ENCODE assay signal across 6 cellular contexts in the genomic region with DNA sequence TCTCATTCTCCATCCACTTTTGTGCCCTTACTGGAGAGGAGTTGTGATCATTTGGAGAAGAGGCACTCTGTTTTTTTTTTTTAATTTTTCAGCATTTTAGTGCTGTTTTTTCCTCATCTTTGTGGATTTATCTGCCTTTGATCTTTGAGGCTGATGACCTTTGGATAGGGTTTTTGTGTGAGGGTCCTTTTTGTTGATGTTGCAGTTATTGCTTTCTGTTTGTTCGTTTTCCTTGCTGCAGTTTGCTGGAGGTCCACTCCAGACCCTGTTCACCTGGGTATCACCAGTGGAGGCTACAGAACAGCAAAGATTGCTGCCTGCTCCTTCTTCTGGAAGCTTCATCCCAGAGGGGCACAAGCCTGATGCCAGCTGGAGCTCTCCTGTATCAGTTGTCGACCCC.
DNase-seq lines count a peak whose midpoint lies in the region; ATAC-seq, FAIRE-seq and TF ChIP-seq lines count a peak whose summit lies in the region.
"Not testable (repeated sequence)": the region's sequence is repeated elsewhere in the genome, so short reads cannot be mapped to it uniquely, and the experiment has no call there.

No MANE protein-coding gene starts in this region.

- not testable (repeated sequence) for H2BK120ac ChIP-seq in H1 (replicated peaks; ENCODE audit: low read depth, low read length)

- not testable (repeated sequence) for H3K27ac ChIP-seq in GM23338 (ENCODE audit: low read depth); H1 (ENCODE audit: low read depth, low read length); HepG2 (ENCODE audit: extremely low read length, insufficient read depth, low read length)

- not testable (repeated sequence) for TF ChIP-seq POLR2A in H1 (IDR thresholded peaks at IDR 0.05; ENCODE audit: control extremely low read depth in 1 of 2, low read depth in 2 of 2, low read length in 2 of 2); HepG2 (IDR thresholded peaks at IDR 0.05; ENCODE audit: insufficient read depth in 1 of 2, low read depth in 2 of 2, low read length in 2 of 2)

- not testable (repeated sequence) for H3K27me3 Mint-ChIP-seq in Caco-2 (ENCODE audit: insufficient read depth, unreplicated experiment); GM23338 (ENCODE audit: insufficient read depth, low read depth, poor library complexity); progenitor cell of endocrine pancreas

- not testable (repeated sequence) for H3K9me2 ChIP-seq in GM23338 (ENCODE audit: insufficient read depth)

- not testable (repeated sequence) for H3K79me1 ChIP-seq in H1 (ENCODE audit: low read depth, low read length)

- POLR2A ChIA-PET in Caco-2 (lab: Charles Lee); H1 (lab: Charles Lee; ENCODE audit: partially characterized antibody): not testable (repeated sequence)
- POLR2A ChIA-PET in HepG2 (lab: Yijun Ruan, JAX): interaction anchor here (2.3 kb wide), 1 partner anchor 34 kb away, joined by 6 read pairs; no protein-coding TSS in a partner anchor

- not testable (repeated sequence) for H3K79me2 ChIP-seq in GM23338 (replicated peaks; ENCODE audit: insufficient read depth); H1 (ENCODE audit: control insufficient read depth in 1 of 2, insufficient read depth in 2 of 2, low read length in 2 of 2); HepG2 (ENCODE audit: insufficient read depth, low read length)

- not testable (repeated sequence) for TF ChIP-seq EP300 in H1 (IDR thresholded peaks at IDR 0.05; ENCODE audit: borderline replicate concordance in 1 of 2, low read depth in 2 of 2, low read length in 2 of 2); HepG2 (IDR thresholded peaks at IDR 0.05; ENCODE audit: low read depth in 2 of 2, low read length in 2 of 2); HepG2 (CRISPR knock-in tag; IDR thresholded peaks at IDR 0.05; ENCODE audit: borderline replicate concordance)

- H3K4me2 ChIP-seq in GM23338; H1 (ENCODE audit: insufficient read depth in 1 of 2, low read depth in 2 of 2, low read length in 2 of 2): not testable (repeated sequence)
- peak overlapping the region; percentile 20 for H3K4me2 ChIP-seq in HepG2 (ENCODE audit: low read depth, low read length)

- CTCF ChIA-PET in Caco-2 (lab: Charles Lee) (interaction anchor here (0.8 kb wide), 1 partner anchor 47 kb away, joined by 3 read pairs; no protein-coding TSS in a partner anchor), H1 (lab: Charles Lee; ENCODE audit: partially characterized antibody) (interaction anchor here (1.3 to 1.8 kb wide), 2 partner anchors 13 to 19 kb away, joined by 3 to 5 read pairs; no protein-coding TSS in a partner anchor)
- CTCF ChIA-PET in HepG2 (lab: Yijun Ruan, JAX; ENCODE audit: low intra/inter-chr PET ratio, low total read pairs): not testable (repeated sequence)

- not testable (repeated sequence) for DNase-seq in Caco-2; GM23338 (ENCODE audit: low spot score); H1 (ENCODE audit: low read depth in 1 of 2, low spot score in 2 of 2); progenitor cell of endocrine pancreas (ENCODE audit: low spot score, unreplicated experiment)
- DNase-seq in NCI-H146 treated with DMSO at 0.1 percent for 48 hours (lab: John Stamatoyannopoulos, UW; ENCODE audit: unreplicated experiment): peak; percentile 1
- peak; percentile 5 for DNase-seq in HepG2 (ENCODE audit: low spot score)

- not testable (repeated sequence) for H3K4me3 Mint-ChIP-seq in Caco-2 (ENCODE audit: unreplicated experiment); GM23338; progenitor cell of endocrine pancreas (ENCODE audit: low read depth)

- not testable (repeated sequence) for ATAC-seq in GM23338, HepG2

- not testable (repeated sequence) for H2AK5ac ChIP-seq in H1 (ENCODE audit: low read depth, low read length)

- H3K4ac ChIP-seq in H1 (replicated peaks; ENCODE audit: insufficient read length, low read depth, low read length): not testable (repeated sequence)

- not testable (repeated sequence) for H2BK5ac ChIP-seq in H1 (ENCODE audit: low read depth, low read length)

- H3K4me1 ChIP-seq in Caco-2 (peaks cover 23% of the 10 kb centered on the region), HepG2 (ENCODE audit: insufficient read depth, low read length) (peaks cover 30% of the 10 kb centered on the region)
- H3K4me1 ChIP-seq in GM23338 (ENCODE audit: insufficient read depth); H1 (replicated peaks in 1 of 4; ENCODE audit: control insufficient read depth in 3 of 4, insufficient read depth in 4 of 4, low read length in 3 of 4): not testable (repeated sequence)

- not testable (repeated sequence) for H3K14ac ChIP-seq in H1 (ENCODE audit: insufficient read length)

- H3F3A ChIP-seq in GM23338 (replicated peaks; ENCODE audit: low read depth): not testable (repeated sequence)

- peak overlapping the region; percentile 68 for H3K27ac Mint-ChIP-seq in Caco-2 (ENCODE audit: unreplicated experiment)
- not testable (repeated sequence) for H3K27ac Mint-ChIP-seq in GM23338
- H3K27ac Mint-ChIP-seq in progenitor cell of endocrine pancreas: peak overlapping the region; percentile 52

- not testable (repeated sequence) for H4K91ac ChIP-seq in H1 (replicated peaks; ENCODE audit: insufficient read length, low read length)

- 92% methylated on average over 2 of the region's 2 CpGs; no CpG with 5 or more reads in 1 of the 2 experiments for WGBS in H1 (ENCODE audit: extremely low coverage in 1 of 2, insufficient coverage in 1 of 2, insufficient read length in 1 of 2, insufficient replicate concordance in 2 of 2, low coverage in 1 of 2, low lambda C conversion rate in 2 of 2, missing lambda C conversion rate in 1 of 2), 2 experiments
- WGBS in HepG2 (ENCODE audit: low lambda C conversion rate): 14% methylated on average over 1 of the region's 2 CpGs

- H3K9me3 ChIP-seq in Caco-2 (peaks cover 37% of the 10 kb centered on the region), HepG2 (ENCODE audit: low read length) (peaks cover 25% of the 10 kb centered on the region; the same call in 1 of the 2 replicates)
- H3K9me3 ChIP-seq in H1 (ENCODE audit: insufficient read depth in 2 of 2, low read depth in 1 of 2, low read length in 1 of 2): not testable (repeated sequence)

- H4K20me1 ChIP-seq in GM23338 (replicated peaks; ENCODE audit: insufficient read depth); H1 (replicated peaks in 1 of 2; ENCODE audit: control insufficient read depth in 1 of 2, insufficient read depth in 2 of 2, low read length in 2 of 2); HepG2 (ENCODE audit: insufficient read depth, low read length): not testable (repeated sequence)

- peaks cover 44% of the 10 kb centered on the region for H3K9me3 Mint-ChIP-seq in Caco-2 (ENCODE audit: unreplicated experiment)
- H3K9me3 Mint-ChIP-seq in GM23338: peaks cover 30% of the 10 kb centered on the region
- peaks cover 32% of the 10 kb centered on the region for H3K9me3 Mint-ChIP-seq in progenitor cell of endocrine pancreas (ENCODE audit: low read depth)

- H3K18ac ChIP-seq in H1 (ENCODE audit: extremely low read depth, low read length): not testable (repeated sequence)

- H3K36me3 Mint-ChIP-seq in Caco-2 (ENCODE audit: insufficient read depth, unreplicated experiment); GM23338 (ENCODE audit: low read depth): not testable (repeated sequence)
- H3K36me3 Mint-ChIP-seq in progenitor cell of endocrine pancreas (ENCODE audit: insufficient read depth): peaks cover 28% of the 10 kb centered on the region

- intact Hi-C loops in Caco-2 (cut with micrococcal nuclease; ENCODE audit: unreplicated experiment): loop anchor here (2.0 kb wide), 1 partner anchor 13 kb away; no protein-coding TSS in a partner anchor
- intact Hi-C loops in HepG2 (cut with micrococcal nuclease; ENCODE audit: unreplicated experiment): loop anchor here (2.0 kb wide), 1 partner anchor 33 kb away; no protein-coding TSS in a partner anchor

- not testable (repeated sequence) for H3K23me2 ChIP-seq in H1 (ENCODE audit: low read depth, low read length)

- not testable (repeated sequence) for H3K56ac ChIP-seq in H1 (replicated peaks; ENCODE audit: insufficient read length, low read depth, low read length)

- TF ChIP-seq CTCF in Caco-2 (IDR thresholded peaks at IDR 0.05; ENCODE audit: insufficient read depth in 1 of 2, low read depth in 1 of 2, low read length in 1 of 2, severe bottlenecking in 1 of 2, unreplicated experiment in 1 of 2); GM23338 (conservative IDR thresholded peaks at IDR 0.05; ENCODE audit: low read depth in 2 of 2); H1 (IDR thresholded peaks at IDR 0.05; ENCODE audit: control extremely low read depth in 1 of 3, insufficient read depth in 1 of 3, low read depth in 1 of 3, low read length in 3 of 3); HepG2 (CRISPR knock-in tag; IDR thresholded peaks at IDR 0.05); progenitor cell of endocrine pancreas (IDR thresholded peaks at IDR 0.05; ENCODE audit: unreplicated experiment): not testable (repeated sequence)

- H2AFZ ChIP-seq in GM23338: 0 out of 2 replicates have a peak overlapping the region, but pooled peaks have one; percentile 97
- peak overlapping the region; percentile 78 for H2AFZ ChIP-seq in H1 (ENCODE audit: low read length)
- not testable (repeated sequence) for H2AFZ ChIP-seq in HepG2 (ENCODE audit: low read length)

- H4K5ac ChIP-seq in H1 (ENCODE audit: insufficient read length, low read depth, low read length): not testable (repeated sequence)

- not testable (repeated sequence) for H2BK15ac ChIP-seq in H1 (ENCODE audit: low read length)

- not testable (repeated sequence) for H3K23ac ChIP-seq in H1 (ENCODE audit: insufficient read length)

- H3K27me3 ChIP-seq in Caco-2 (replicated peaks; ENCODE audit: control insufficient read depth, insufficient read depth, low read length); GM23338 (ENCODE audit: insufficient read depth); H1 (replicated peaks in 1 of 4; ENCODE audit: control insufficient read depth in 3 of 4, extremely low read depth in 1 of 4, insufficient read depth in 3 of 4, low read length in 3 of 4); HepG2 (ENCODE audit: control insufficient read depth in 1 of 2, insufficient read depth in 2 of 2, low read length in 2 of 2): not testable (repeated sequence)

- H3K4me3 ChIP-seq in Caco-2 (ENCODE audit: low read depth, low read length); GM23338; H1 (ENCODE audit: extremely low read depth in 1 of 4, insufficient read depth in 2 of 4, low read depth in 3 of 4, low read length in 4 of 4); HepG2 (replicated peaks in 1 of 3; ENCODE audit: insufficient read depth in 1 of 3, low read depth in 2 of 3, low read length in 3 of 3): not testable (repeated sequence)

- H3K36me3 ChIP-seq in Caco-2 (ENCODE audit: control insufficient read depth, insufficient read depth, low read length); GM23338 (ENCODE audit: insufficient read depth); H1 (ENCODE audit: control insufficient read depth in 2 of 4, insufficient read depth in 4 of 4, low read length in 3 of 4); HepG2 (replicated peaks in 1 of 2; ENCODE audit: control insufficient read depth in 1 of 2, insufficient read depth in 2 of 2, low read length in 2 of 2): not testable (repeated sequence)

- in situ Hi-C loops in HepG2 (cut with HindIII; ENCODE audit: extremely low pct_ligation_motif_present, low pct_unique_long_range_greater_than_20kb): not testable (repeated sequence)

- H4K8ac ChIP-seq in H1 (ENCODE audit: extremely low read depth, insufficient read depth, low read length): not testable (repeated sequence)

- H3K4me1 Mint-ChIP-seq in Caco-2 (ENCODE audit: low read depth, unreplicated experiment): peaks cover 23% of the 10 kb centered on the region
- not testable (repeated sequence) for H3K4me1 Mint-ChIP-seq in GM23338
- H3K4me1 Mint-ChIP-seq in progenitor cell of endocrine pancreas (ENCODE audit: low read depth): peaks cover 21% of the 10 kb centered on the region

- not testable (repeated sequence) for H2BK12ac ChIP-seq in H1 (ENCODE audit: low read depth, low read length)

- H2BK20ac ChIP-seq in H1 (ENCODE audit: low read length): not testable (repeated sequence)

- not testable (repeated sequence) for FAIRE-seq in H1 (lab: Jason Lieb, UNC); HepG2 (lab: Jason Lieb, UNC)

- BruUV-seq in Caco-2 (replicated peaks; lab: Mats Ljungman, UMichigan); HepG2 (replicated peaks; lab: Mats Ljungman, UMichigan): not testable (repeated sequence)

- not testable (repeated sequence) for TF ChIP-seq RAD21 in H1 (IDR thresholded peaks at IDR 0.05 in 1 of 2, conservative IDR thresholded peaks at IDR 0.05 in 1 of 2; ENCODE audit: low read depth in 2 of 2, low read length in 2 of 2); HepG2 (CRISPR knock-in tag; IDR thresholded peaks at IDR 0.05)

- H3K9ac ChIP-seq in H1 (replicated peaks in 1 of 4; ENCODE audit: extremely low read depth in 1 of 4, low read depth in 3 of 4, low read length in 3 of 4): not testable (repeated sequence)
- 0 out of 2 replicates have a peak overlapping the region, but pooled peaks have one; percentile 5 for H3K9ac ChIP-seq in HepG2 (ENCODE audit: insufficient read depth, low read depth, low read length)
